In the genomic region with DNA sequence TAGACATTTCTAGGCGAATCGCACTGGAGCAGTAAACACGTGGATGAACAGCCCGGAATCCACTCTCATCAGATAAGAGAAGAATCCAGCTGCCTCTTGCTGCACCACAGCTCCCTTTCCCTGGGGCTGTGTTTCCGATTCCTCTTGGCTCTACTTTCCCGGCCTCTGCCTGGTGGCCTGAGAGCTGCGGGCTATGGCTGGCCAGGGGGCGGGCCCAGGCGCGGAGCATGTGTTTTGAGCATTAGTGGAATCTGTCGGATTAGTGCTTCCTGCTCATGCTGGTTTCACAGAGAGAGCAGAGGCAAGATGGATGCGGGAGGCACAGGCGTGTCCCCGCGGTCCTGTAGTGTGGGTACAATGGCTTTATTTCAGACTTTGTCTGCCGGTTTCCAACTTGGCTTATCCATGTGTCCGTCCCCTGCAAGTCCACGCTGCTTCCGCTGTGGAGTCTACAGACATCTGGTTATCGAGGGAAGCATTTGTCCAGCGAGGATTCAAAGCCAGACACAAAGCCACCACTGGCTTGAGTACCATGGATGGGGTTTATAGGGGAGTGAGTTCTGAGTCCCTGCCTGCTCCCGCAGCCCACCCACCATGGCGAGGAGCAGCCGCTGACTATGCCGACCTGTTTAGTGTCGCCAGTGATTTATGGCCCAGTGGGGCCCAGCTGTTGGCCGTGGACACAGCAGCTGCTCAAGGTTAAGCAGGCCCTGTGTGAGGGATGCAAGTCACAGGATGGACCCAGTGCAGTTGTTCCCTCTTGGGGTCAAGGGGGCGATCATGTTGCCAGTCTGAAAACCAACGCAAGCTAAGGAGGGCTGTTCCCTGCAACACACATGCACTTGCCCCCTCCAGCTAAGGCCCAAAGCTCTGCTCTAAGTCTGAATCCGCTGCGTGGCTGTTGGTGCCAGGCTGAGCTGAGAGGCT, we compare ENCODE assay signal across 7 cellular contexts. TPM values are rescaled to one million over a fixed set of nuclear protein-coding genes. Genes with fewer than 3 reads are reported as not detected.
DNase-seq lines count a peak whose midpoint lies in the region; ATAC-seq and TF ChIP-seq lines count a peak whose summit lies in the region.

No MANE protein-coding gene starts in this region.

- H3K4me3 ChIP-seq in transverse colon = peak overlapping the region in 3 of 4 donors; percentile 1 to 20 (median 7)

- peaks cover 0 to 11% (median 0%) of the 10 kb centered on the region in 4 donors for H3K4me1 ChIP-seq in transverse colon

- no peak for TF ChIP-seq POLR2A in transverse colon (IDR thresholded peaks at IDR 0.05)

- ATAC-seq in memory B cell (ENCODE audit: low read depth) (no peak), HG02763 (IDR thresholded peaks at IDR 0.05; ENCODE audit: unreplicated experiment) (no peak), GM21515 (IDR thresholded peaks at IDR 0.05; ENCODE audit: unreplicated experiment) (no peak)
- no peak for ATAC-seq in activated T-cell treated with anti-CD3 and anti-CD28 coated beads, Interleukin-2, amount 50 U/mL, for 72 hours (replicated peaks in 1 of 2)

- peak; percentile 74 for DNase-seq in MV-4-11 (lab: John Stamatoyannopoulos, UW)
- DNase-seq in dermis microvascular lymphatic vessel endothelial cell (ENCODE audit: low read depth in 2 of 2) = peak; percentile 57 to 69
- no peak for DNase-seq in memory B cell (ENCODE audit: low spot score in 2 of 2)
- DNase-seq in transverse colon = peak; percentile 56
- no peak for DNase-seq in activated T-cell treated with anti-CD3 and anti-CD28 coated beads, Interleukin-2, amount 50 U/mL, for 72 hours

- no peak for TF ChIP-seq EP300 in transverse colon (IDR thresholded peaks at IDR 0.05; ENCODE audit: low read depth)

- H3K27ac ChIP-seq in transverse colon = peak overlapping the region; percentile 33 to 82 (median 47)

- peak overlapping the region; percentile 15 for H3K4me3 Mint-ChIP-seq in memory B cell
- H3K4me3 Mint-ChIP-seq in activated T-cell treated with anti-CD3 and anti-CD28 coated beads, Interleukin-2, amount 50 U/mL, for 72 hours = peak overlapping the region in 1 of 2 donors; percentile 32

- intact Hi-C loops in transverse colon (cut with DNase I; ENCODE audit: low total_unique reads) = loop anchor here (2.0 kb wide), 1 partner anchor 26 kb away; no protein-coding TSS in a partner anchor

- in situ Hi-C loops in transverse colon (cut with MboI; ENCODE audit: low pct_ligation_motif_present in 1 of 4, low pct_unique_long_range_greater_than_20kb in 1 of 4, low sequenced_read_pairs in 3 of 4) = no loop called here

- no peaks in the 10 kb centered on the region for H3K9me3 Mint-ChIP-seq in memory B cell
- H3K9me3 Mint-ChIP-seq in activated T-cell treated with anti-CD3 and anti-CD28 coated beads, Interleukin-2, amount 50 U/mL, for 72 hours = no peaks in the 10 kb centered on the region

- no peak for TF ChIP-seq CTCF in transverse colon (IDR thresholded peaks at IDR 0.05)

- no peaks in the 10 kb centered on the region for H3K27me3 Mint-ChIP-seq in memory B cell
- H3K27me3 Mint-ChIP-seq in activated T-cell treated with anti-CD3 and anti-CD28 coated beads, Interleukin-2, amount 50 U/mL, for 72 hours (ENCODE audit: low read depth) = peaks cover 6% of the 10 kb centered on the region

- no peaks in the 10 kb centered on the region for H3K36me3 Mint-ChIP-seq in memory B cell
- H3K36me3 Mint-ChIP-seq in activated T-cell treated with anti-CD3 and anti-CD28 coated beads, Interleukin-2, amount 50 U/mL, for 72 hours (ENCODE audit: insufficient read depth in 2 of 2) = no peaks in the 10 kb centered on the region

- WGBS in transverse colon (ENCODE audit: low coverage in 1 of 2), 2 donors = 48% methylated on average over 30 of the region's 31 CpGs; no CpG with 5 or more reads in 1 of the 2 donors

- H3K9me3 ChIP-seq in transverse colon = no peaks in the 10 kb centered on the region

- H3K36me3 ChIP-seq in transverse colon = no peaks in the 10 kb centered on the region

- H3K27ac Mint-ChIP-seq in memory B cell = no peak overlapping the region
- H3K27ac Mint-ChIP-seq in activated T-cell treated with anti-CD3 and anti-CD28 coated beads, Interleukin-2, amount 50 U/mL, for 72 hours = no peak overlapping the region

- H3K27me3 ChIP-seq in transverse colon = no peaks in the 10 kb centered on the region

- no peaks in the 10 kb centered on the region for H3K4me1 Mint-ChIP-seq in memory B cell
- H3K4me1 Mint-ChIP-seq in activated T-cell treated with anti-CD3 and anti-CD28 coated beads, Interleukin-2, amount 50 U/mL, for 72 hours (ENCODE audit: low read depth) = peaks cover 10% of the 10 kb centered on the region

RNA-seq across cellular contexts. Expression of a gene that starts 43.3 kb away (rescaled TPM):
- total RNA-seq in dermis microvascular lymphatic vessel endothelial cell (21.2 and 49.6 TPM in 2 replicates), transverse colon (100 to 1,000 TPM in 1 of 4 donors, 10 to 100 TPM in 3; 80.6 to 119 (median 91.6) TPM)
- total RNA-seq in activated T-cell treated with anti-CD3 and anti-CD28 coated beads, Interleukin-2, amount 50 U/mL, for 72 hours = 10 to 100 TPM; 58.9 to 65.8 TPM

Comparison
In these comparisons a context has a peak if more than half of its experiments do, and no peak if none do; other contexts are left out.
1. DNase-seq: peak in MV-4-11 (single experiment), dermis microvascular lymphatic vessel endothelial cell (2 of 2) and transverse colon (single experiment); none in memory B cell (0 of 2) and activated T-cell treated with anti-CD3 and anti-CD28 coated beads, Interleukin-2, amount 50 U/mL, for 72 hours (0 of 2).